ENCODE assay signal across 1 cellular context in the genomic region with DNA sequence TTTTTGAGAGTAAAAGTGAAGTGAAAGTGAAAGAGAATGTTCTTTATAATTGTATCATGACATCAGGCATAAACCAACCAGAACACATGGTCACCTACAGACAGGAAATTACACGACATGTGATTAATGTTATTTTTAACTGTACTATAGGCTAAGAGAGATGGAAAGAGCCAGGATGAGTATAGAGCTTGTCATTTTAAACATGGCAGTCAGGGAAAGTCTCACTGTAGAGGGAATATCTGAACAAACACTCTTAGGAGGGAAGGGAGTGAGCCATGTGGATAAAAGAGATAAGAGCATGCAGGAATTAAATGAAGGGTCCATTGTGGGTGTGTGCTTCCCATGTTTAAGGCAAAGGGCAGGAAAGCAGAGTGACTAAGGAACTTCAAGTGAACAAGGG.
TF ChIP-seq lines count a peak whose summit lies in the region.

No MANE protein-coding gene starts in this region.

TF ChIP-seq in K562, 482 proteins besides CTCF, POLR2A, EP300 and RAD21 (continued from another document and continues in another):
- TF ChIP-seq CHD1 (IDR thresholded peaks at IDR 0.05; ENCODE audit: low read length) (no peak), CBX3 (IDR thresholded peaks at IDR 0.05; ENCODE audit: borderline replicate concordance in 1 of 2, low read length in 2 of 2) (no peak), RFX1 (IDR thresholded peaks at IDR 0.05) (no peak), RBBP5 (IDR thresholded peaks at IDR 0.05; ENCODE audit: borderline replicate concordance, insufficient read depth, low read length, poor library complexity, severe bottlenecking) (no peak), ZNF431 (CRISPR knock-in tag; IDR thresholded peaks at IDR 0.05) (peak; percentile 71; the same call in 1 of the 2 replicates), FOXA3 (CRISPR knock-in tag; conservative IDR thresholded peaks at IDR 0.05 in 1 of 2, IDR thresholded peaks at IDR 0.05 in 1 of 2) (0 out of 4 replicates have a peak, but pooled peaks of 1 of the 2 experiments have one; percentile 20), GATAD2A (IDR thresholded peaks at IDR 0.05) (no peak), ZFX (CRISPR knock-in tag; IDR thresholded peaks at IDR 0.05) (no peak), MXI1 (IDR thresholded peaks at IDR 0.05; ENCODE audit: low read depth, low read length) (no peak), SMARCE1 (IDR thresholded peaks at IDR 0.05) (no peak), NFE2 (IDR thresholded peaks at IDR 0.05; ENCODE audit: low read depth) (no peak), NCOA6 (IDR thresholded peaks at IDR 0.05) (no peak), ZNF311 (CRISPR knock-in tag; IDR thresholded peaks at IDR 0.05) (no peak), GABPB1 (CRISPR knock-in tag; IDR thresholded peaks at IDR 0.05) (no peak), PHF8 (IDR thresholded peaks at IDR 0.05; ENCODE audit: borderline replicate concordance, low read length) (no peak), EP400 (IDR thresholded peaks at IDR 0.05) (no peak), ATF7 (IDR thresholded peaks at IDR 0.05) (no peak), CBFA2T2 (conservative IDR thresholded peaks at IDR 0.05) (peak; percentile 51), ZNF12 (CRISPR knock-in tag; IDR thresholded peaks at IDR 0.05) (no peak), NBN (IDR thresholded peaks at IDR 0.05; ENCODE audit: low read depth) (no peak), ZNF140 (CRISPR knock-in tag; IDR thresholded peaks at IDR 0.05) (no peak), NR1H2 (CRISPR knock-in tag; IDR thresholded peaks at IDR 0.05) (no peak), SRSF9 (IDR thresholded peaks at IDR 0.05; ENCODE audit: borderline replicate concordance, low read depth, low read length) (no peak), ZNF282 (CRISPR knock-in tag; IDR thresholded peaks at IDR 0.05) (no peak), ARHGAP35 (IDR thresholded peaks at IDR 0.05; ENCODE audit: partially characterized antibody) (no peak), SMARCC2 (IDR thresholded peaks at IDR 0.05; ENCODE audit: low read depth) (no peak), ARID2 (IDR thresholded peaks at IDR 0.05) (no peak), ZNF165 (CRISPR knock-in tag; IDR thresholded peaks at IDR 0.05; ENCODE audit: borderline replicate concordance) (no peak), HDAC6 (IDR thresholded peaks at IDR 0.05; ENCODE audit: low read depth, low read length) (no peak), ELF1 (tag; IDR thresholded peaks at IDR 0.05) (no peak), SRSF1 (IDR thresholded peaks at IDR 0.05; ENCODE audit: low read depth, low read length) (no peak), HNRNPL (IDR thresholded peaks at IDR 0.05; ENCODE audit: low read depth, low read length) (no peak), KLF16 (IDR thresholded peaks at IDR 0.05) (no peak), FOXK2 (conservative IDR thresholded peaks at IDR 0.05 in 1 of 2, IDR thresholded peaks at IDR 0.05 in 1 of 2; ENCODE audit: low read depth in 2 of 2) (0 out of 4 replicates have a peak, but pooled peaks of 1 of the 2 experiments have one; percentile 25), KDM4B (IDR thresholded peaks at IDR 0.05; ENCODE audit: borderline replicate concordance in 2 of 2, low read depth in 1 of 2) (no peak), TGIF2 (CRISPR knock-in tag; IDR thresholded peaks at IDR 0.05) (no peak), PTTG1 (tag; IDR thresholded peaks at IDR 0.05; ENCODE audit: low read depth) (no peak)
- TF ChIP-seq, protein P1, sequence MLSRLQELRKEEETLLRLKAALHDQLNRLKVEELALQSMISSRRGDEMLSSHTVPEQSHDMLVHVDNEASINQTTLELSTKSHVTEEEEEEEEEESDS (CRISPR knock-in tag; IDR thresholded peaks at IDR 0.05) = no peak
- TF ChIP-seq, protein P2, sequence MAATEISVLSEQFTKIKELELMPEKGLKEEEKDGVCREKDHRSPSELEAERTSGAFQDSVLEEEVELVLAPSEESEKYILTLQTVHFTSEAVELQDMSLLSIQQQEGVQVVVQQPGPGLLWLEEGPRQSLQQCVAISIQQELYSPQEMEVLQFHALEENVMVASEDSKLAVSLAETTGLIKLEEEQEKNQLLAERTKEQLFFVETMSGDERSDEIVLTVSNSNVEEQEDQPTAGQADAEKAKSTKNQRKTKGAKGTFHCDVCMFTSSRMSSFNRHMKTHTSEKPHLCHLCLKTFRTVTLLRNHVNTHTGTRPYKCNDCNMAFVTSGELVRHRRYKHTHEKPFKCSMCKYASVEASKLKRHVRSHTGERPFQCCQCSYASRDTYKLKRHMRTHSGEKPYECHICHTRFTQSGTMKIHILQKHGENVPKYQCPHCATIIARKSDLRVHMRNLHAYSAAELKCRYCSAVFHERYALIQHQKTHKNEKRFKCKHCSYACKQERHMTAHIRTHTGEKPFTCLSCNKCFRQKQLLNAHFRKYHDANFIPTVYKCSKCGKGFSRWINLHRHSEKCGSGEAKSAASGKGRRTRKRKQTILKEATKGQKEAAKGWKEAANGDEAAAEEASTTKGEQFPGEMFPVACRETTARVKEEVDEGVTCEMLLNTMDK (IDR thresholded peaks at IDR 0.05; ENCODE audit: borderline replicate concordance, insufficient read depth, low read depth, low read length, poor library complexity, severe bottlenecking) = no peak
- TF ChIP-seq, protein P3, sequence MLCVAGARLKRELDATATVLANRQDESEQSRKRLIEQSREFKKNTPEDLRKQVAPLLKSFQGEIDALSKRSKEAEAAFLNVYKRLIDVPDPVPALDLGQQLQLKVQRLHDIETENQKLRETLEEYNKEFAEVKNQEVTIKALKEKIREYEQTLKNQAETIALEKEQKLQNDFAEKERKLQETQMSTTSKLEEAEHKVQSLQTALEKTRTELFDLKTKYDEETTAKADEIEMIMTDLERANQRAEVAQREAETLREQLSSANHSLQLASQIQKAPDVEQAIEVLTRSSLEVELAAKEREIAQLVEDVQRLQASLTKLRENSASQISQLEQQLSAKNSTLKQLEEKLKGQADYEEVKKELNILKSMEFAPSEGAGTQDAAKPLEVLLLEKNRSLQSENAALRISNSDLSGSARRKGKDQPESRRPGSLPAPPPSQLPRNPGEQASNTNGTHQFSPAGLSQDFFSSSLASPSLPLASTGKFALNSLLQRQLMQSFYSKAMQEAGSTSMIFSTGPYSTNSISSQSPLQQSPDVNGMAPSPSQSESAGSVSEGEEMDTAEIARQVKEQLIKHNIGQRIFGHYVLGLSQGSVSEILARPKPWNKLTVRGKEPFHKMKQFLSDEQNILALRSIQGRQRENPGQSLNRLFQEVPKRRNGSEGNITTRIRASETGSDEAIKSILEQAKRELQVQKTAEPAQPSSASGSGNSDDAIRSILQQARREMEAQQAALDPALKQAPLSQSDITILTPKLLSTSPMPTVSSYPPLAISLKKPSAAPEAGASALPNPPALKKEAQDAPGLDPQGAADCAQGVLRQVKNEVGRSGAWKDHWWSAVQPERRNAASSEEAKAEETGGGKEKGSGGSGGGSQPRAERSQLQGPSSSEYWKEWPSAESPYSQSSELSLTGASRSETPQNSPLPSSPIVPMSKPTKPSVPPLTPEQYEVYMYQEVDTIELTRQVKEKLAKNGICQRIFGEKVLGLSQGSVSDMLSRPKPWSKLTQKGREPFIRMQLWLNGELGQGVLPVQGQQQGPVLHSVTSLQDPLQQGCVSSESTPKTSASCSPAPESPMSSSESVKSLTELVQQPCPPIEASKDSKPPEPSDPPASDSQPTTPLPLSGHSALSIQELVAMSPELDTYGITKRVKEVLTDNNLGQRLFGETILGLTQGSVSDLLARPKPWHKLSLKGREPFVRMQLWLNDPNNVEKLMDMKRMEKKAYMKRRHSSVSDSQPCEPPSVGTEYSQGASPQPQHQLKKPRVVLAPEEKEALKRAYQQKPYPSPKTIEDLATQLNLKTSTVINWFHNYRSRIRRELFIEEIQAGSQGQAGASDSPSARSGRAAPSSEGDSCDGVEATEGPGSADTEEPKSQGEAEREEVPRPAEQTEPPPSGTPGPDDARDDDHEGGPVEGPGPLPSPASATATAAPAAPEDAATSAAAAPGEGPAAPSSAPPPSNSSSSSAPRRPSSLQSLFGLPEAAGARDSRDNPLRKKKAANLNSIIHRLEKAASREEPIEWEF (CRISPR knock-in tag; IDR thresholded peaks at IDR 0.05) = no peak
- TF ChIP-seq, protein P4, sequence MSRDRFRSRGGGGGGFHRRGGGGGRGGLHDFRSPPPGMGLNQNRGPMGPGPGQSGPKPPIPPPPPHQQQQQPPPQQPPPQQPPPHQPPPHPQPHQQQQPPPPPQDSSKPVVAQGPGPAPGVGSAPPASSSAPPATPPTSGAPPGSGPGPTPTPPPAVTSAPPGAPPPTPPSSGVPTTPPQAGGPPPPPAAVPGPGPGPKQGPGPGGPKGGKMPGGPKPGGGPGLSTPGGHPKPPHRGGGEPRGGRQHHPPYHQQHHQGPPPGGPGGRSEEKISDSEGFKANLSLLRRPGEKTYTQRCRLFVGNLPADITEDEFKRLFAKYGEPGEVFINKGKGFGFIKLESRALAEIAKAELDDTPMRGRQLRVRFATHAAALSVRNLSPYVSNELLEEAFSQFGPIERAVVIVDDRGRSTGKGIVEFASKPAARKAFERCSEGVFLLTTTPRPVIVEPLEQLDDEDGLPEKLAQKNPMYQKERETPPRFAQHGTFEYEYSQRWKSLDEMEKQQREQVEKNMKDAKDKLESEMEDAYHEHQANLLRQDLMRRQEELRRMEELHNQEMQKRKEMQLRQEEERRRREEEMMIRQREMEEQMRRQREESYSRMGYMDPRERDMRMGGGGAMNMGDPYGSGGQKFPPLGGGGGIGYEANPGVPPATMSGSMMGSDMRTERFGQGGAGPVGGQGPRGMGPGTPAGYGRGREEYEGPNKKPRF (IDR thresholded peaks at IDR 0.05; ENCODE audit: low read depth, low read length) = no peak
- TF ChIP-seq, protein P5, sequence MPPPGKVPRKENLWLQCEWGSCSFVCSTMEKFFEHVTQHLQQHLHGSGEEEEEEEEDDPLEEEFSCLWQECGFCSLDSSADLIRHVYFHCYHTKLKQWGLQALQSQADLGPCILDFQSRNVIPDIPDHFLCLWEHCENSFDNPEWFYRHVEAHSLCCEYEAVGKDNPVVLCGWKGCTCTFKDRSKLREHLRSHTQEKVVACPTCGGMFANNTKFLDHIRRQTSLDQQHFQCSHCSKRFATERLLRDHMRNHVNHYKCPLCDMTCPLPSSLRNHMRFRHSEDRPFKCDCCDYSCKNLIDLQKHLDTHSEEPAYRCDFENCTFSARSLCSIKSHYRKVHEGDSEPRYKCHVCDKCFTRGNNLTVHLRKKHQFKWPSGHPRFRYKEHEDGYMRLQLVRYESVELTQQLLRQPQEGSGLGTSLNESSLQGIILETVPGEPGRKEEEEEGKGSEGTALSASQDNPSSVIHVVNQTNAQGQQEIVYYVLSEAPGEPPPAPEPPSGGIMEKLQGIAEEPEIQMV (tag; conservative IDR thresholded peaks at IDR 0.05; ENCODE audit: low read depth) = no peak
- TF ChIP-seq, protein P6, sequence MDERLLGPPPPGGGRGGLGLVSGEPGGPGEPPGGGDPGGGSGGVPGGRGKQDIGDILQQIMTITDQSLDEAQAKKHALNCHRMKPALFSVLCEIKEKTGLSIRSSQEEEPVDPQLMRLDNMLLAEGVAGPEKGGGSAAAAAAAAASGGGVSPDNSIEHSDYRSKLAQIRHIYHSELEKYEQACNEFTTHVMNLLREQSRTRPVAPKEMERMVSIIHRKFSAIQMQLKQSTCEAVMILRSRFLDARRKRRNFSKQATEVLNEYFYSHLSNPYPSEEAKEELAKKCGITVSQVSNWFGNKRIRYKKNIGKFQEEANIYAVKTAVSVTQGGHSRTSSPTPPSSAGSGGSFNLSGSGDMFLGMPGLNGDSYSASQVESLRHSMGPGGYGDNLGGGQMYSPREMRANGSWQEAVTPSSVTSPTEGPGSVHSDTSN (CRISPR knock-in tag; IDR thresholded peaks at IDR 0.05; ENCODE audit: low read depth) = no peak
- TF ChIP-seq, protein P6 (tag; conservative IDR thresholded peaks at IDR 0.05; ENCODE audit: low read depth) = peak; percentile 79
- TF ChIP-seq, protein P7, sequence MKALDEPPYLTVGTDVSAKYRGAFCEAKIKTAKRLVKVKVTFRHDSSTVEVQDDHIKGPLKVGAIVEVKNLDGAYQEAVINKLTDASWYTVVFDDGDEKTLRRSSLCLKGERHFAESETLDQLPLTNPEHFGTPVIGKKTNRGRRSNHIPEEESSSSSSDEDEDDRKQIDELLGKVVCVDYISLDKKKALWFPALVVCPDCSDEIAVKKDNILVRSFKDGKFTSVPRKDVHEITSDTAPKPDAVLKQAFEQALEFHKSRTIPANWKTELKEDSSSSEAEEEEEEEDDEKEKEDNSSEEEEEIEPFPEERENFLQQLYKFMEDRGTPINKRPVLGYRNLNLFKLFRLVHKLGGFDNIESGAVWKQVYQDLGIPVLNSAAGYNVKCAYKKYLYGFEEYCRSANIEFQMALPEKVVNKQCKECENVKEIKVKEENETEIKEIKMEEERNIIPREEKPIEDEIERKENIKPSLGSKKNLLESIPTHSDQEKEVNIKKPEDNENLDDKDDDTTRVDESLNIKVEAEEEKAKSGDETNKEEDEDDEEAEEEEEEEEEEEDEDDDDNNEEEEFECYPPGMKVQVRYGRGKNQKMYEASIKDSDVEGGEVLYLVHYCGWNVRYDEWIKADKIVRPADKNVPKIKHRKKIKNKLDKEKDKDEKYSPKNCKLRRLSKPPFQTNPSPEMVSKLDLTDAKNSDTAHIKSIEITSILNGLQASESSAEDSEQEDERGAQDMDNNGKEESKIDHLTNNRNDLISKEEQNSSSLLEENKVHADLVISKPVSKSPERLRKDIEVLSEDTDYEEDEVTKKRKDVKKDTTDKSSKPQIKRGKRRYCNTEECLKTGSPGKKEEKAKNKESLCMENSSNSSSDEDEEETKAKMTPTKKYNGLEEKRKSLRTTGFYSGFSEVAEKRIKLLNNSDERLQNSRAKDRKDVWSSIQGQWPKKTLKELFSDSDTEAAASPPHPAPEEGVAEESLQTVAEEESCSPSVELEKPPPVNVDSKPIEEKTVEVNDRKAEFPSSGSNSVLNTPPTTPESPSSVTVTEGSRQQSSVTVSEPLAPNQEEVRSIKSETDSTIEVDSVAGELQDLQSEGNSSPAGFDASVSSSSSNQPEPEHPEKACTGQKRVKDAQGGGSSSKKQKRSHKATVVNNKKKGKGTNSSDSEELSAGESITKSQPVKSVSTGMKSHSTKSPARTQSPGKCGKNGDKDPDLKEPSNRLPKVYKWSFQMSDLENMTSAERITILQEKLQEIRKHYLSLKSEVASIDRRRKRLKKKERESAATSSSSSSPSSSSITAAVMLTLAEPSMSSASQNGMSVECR (CRISPR knock-in tag; IDR thresholded peaks at IDR 0.05) = no peak
- TF ChIP-seq, protein P8, sequence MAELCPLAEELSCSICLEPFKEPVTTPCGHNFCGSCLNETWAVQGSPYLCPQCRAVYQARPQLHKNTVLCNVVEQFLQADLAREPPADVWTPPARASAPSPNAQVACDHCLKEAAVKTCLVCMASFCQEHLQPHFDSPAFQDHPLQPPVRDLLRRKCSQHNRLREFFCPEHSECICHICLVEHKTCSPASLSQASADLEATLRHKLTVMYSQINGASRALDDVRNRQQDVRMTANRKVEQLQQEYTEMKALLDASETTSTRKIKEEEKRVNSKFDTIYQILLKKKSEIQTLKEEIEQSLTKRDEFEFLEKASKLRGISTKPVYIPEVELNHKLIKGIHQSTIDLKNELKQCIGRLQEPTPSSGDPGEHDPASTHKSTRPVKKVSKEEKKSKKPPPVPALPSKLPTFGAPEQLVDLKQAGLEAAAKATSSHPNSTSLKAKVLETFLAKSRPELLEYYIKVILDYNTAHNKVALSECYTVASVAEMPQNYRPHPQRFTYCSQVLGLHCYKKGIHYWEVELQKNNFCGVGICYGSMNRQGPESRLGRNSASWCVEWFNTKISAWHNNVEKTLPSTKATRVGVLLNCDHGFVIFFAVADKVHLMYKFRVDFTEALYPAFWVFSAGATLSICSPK (IDR thresholded peaks at IDR 0.05; ENCODE audit: borderline replicate concordance) = no peak
